ENCODE assay signal across 8 cellular contexts in the genomic region with DNA sequence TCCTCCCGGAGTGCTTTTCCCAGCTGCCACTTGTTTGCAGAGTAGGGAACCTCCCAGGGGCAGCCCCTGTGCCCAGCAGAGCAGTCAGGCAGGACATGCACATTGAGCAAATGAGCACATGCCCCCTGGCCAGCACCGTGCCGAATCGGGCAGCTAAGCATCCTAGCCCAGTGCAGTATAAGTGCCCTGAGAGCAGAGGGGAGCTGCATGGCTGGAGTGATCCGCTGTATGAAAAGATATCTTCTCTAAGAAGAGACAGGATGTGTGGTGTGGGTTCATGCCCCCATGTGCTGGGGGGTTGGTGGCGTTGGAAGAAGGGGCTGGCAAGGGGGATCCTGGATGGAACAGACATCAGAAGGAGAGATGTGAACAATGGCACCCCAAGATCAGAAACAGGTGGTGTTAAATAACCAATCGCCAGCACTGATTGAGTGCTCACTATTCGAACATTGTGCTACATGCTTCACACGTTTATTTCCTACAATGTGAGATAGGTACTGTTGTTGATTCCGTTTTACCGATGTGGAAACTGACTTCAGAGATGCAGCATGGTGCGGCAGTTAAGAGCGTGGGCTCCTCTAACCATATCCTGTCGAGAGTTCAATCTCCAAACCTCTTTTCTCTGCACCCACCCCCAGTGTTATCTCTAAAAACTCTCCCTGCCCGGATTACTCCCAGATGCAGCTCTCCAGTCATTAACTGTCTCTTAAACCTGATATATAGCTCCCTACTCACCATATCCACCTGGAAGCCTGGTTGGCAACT. TPM values are rescaled to one million over a fixed set of nuclear protein-coding genes. Genes with fewer than 3 reads are reported as not detected.
DNase-seq lines count a peak whose midpoint lies in the region; ATAC-seq and TF ChIP-seq lines count a peak whose summit lies in the region.

No MANE protein-coding gene starts in this region.

- ATAC-seq in sciatic nerve (no peak), GM18498 (IDR thresholded peaks at IDR 0.05; ENCODE audit: unreplicated experiment) (no peak), HG03439 (IDR thresholded peaks at IDR 0.05; ENCODE audit: unreplicated experiment) (no peak)

- H3K36me3 ChIP-seq in GM06990 (ENCODE audit: control insufficient read depth, insufficient read depth, low read length) (peaks cover under 1% of the 10 kb centered on the region; the same call in 1 of the 2 replicates), SK-N-MC (ENCODE audit: insufficient read depth, low read length) (peaks cover 3% of the 10 kb centered on the region; the same call in 1 of the 2 replicates), duodenal mucosa (ENCODE audit: control insufficient read depth in 1 of 2, insufficient read depth in 2 of 2, low read length in 2 of 2) (peaks cover 0 to 4% of the 10 kb centered on the region in 2 donors)

- H3K4me3 ChIP-seq in GM06990 (replicated peaks; ENCODE audit: low read depth, low read length) = peak overlapping the region; percentile 63
- H3K4me3 ChIP-seq in SK-N-MC = peak overlapping the region; percentile 89
- H3K4me3 ChIP-seq in duodenal mucosa (ENCODE audit: low read depth in 1 of 2, low read length in 2 of 2) = peak overlapping the region; percentile 73 to 85

- intact Hi-C loops in sciatic nerve (cut with DNase I) = no loop called here

- H3K4me1 ChIP-seq in duodenal mucosa (ENCODE audit: control insufficient read depth in 1 of 2, insufficient read depth in 2 of 2, low read length in 2 of 2) = peaks cover 14 to 36% of the 10 kb centered on the region in 2 donors

- H3K9me3 ChIP-seq in SK-N-MC (ENCODE audit: low read depth, low read length) = no peaks in the 10 kb centered on the region
- H3K9me3 ChIP-seq in duodenal mucosa (ENCODE audit: control insufficient read depth in 1 of 2, low read length in 2 of 2) = no peaks in the 10 kb centered on the region

- H3K27me3 ChIP-seq in GM06990 (replicated peaks; ENCODE audit: control insufficient read depth, insufficient read depth, low read length) = no peaks in the 10 kb centered on the region
- H3K27me3 ChIP-seq in duodenal mucosa (ENCODE audit: control insufficient read depth in 1 of 2, insufficient read depth in 2 of 2, low read length in 2 of 2) = no peaks in the 10 kb centered on the region

- peak overlapping the region; percentile 15; the same call in 1 of the 2 replicates for H3K27ac ChIP-seq in SK-N-MC
- H3K27ac ChIP-seq in duodenal mucosa (ENCODE audit: low read depth, low read length) = peak overlapping the region; percentile 81

- peak; percentile 50 for DNase-seq in GM06990 (ENCODE audit: extremely low read depth, insufficient read length)
- DNase-seq in SK-N-MC (ENCODE audit: low read depth, low spot score) = no peak
- DNase-seq in sciatic nerve (ENCODE audit: low spot score) = peak; percentile 64
- DNase-seq in middle frontal gyrus (ENCODE audit: extremely low spot score, low spot score) = no peak
- DNase-seq in NCI-H2081 (lab: John Stamatoyannopoulos, UW) = no peak

- no peak for TF ChIP-seq CTCF in GM06990 (IDR thresholded peaks at IDR 0.05; ENCODE audit: insufficient read depth, low read length, poor library complexity, severe bottlenecking)

- peak overlapping the region; percentile 73 for H3K9ac ChIP-seq in SK-N-MC (ENCODE audit: insufficient read length)
- H3K9ac ChIP-seq in duodenal mucosa (ENCODE audit: low read depth in 1 of 2, low read length in 2 of 2) = peak overlapping the region; percentile 47 to 66

RNA-seq across cellular contexts. Expression of gene AIP, which starts 1.3 kb away (rescaled TPM):
- total RNA-seq in sciatic nerve = 72.0 TPM

RNA-seq across cellular contexts. Expression of gene TMEM134, which starts 15.0 kb away (rescaled TPM):
- total RNA-seq in sciatic nerve = 49.9 TPM

RNA-seq across cellular contexts. Expression of gene PITPNM1, which starts 21.1 kb away (rescaled TPM):
- 80.0 TPM for total RNA-seq in sciatic nerve

RNA-seq across cellular contexts. Expression of gene CDK2AP2, which starts 23.9 kb away (rescaled TPM):
- 73.6 TPM for total RNA-seq in sciatic nerve

RNA-seq across cellular contexts. Expression of gene CABP4, which starts 28.9 kb away (rescaled TPM):
- 2.5 TPM for total RNA-seq in sciatic nerve

Comparison
In these comparisons a context has a peak if more than half of its experiments do, and no peak if none do; other contexts are left out.
1. DNase-seq: peak in GM06990 (single experiment) and sciatic nerve (single experiment); none in SK-N-MC (single experiment), middle frontal gyrus (single experiment) and NCI-H2081 (0 of 2).
2. Peak in every context shown above with its lines, with median percentiles within 50 percentile points of each other: H3K4me3 ChIP-seq.